In genomic region chr11:58900479-58901420, GRCh38 we compare ENCODE assay signal across 8 cellular contexts. TPM values are rescaled to one million over a fixed set of nuclear protein-coding genes. Genes with fewer than 3 reads are reported as not detected.
A peak's percentile ranks its signal among the peaks of the same experiment; 100 is the strongest.
DNase-seq lines count a peak whose midpoint lies in the region; ATAC-seq and TF ChIP-seq lines count a peak whose summit lies in the region.

No MANE protein-coding gene starts in this region.

- no peak overlapping the region for H3K23ac ChIP-seq in neuronal stem cell (ENCODE audit: low read depth, low read length, poor library complexity)

- no peak overlapping the region for H2AFZ ChIP-seq in neuronal stem cell (ENCODE audit: low read length)

- H4K91ac ChIP-seq in neuronal stem cell (ENCODE audit: low read depth, low read length, poor library complexity), result no peak overlapping the region

- H3K27me3 ChIP-seq in HUES6 (ENCODE audit: control insufficient read depth, insufficient read depth, low read length) (peaks cover 38% of the 10 kb centered on the region), WERI-Rb-1 (ENCODE audit: insufficient read depth, low read depth, severe bottlenecking) (peaks cover 1% of the 10 kb centered on the region), foreskin keratinocyte (no peaks in the 10 kb centered on the region), neuronal stem cell (ENCODE audit: control insufficient read depth in 3 of 3, insufficient read depth in 3 of 3, low read depth in 1 of 3, low read length in 3 of 3) (no peaks in the 10 kb centered on the region)

- H2AK5ac ChIP-seq in neuronal stem cell (ENCODE audit: low read depth, low read length), result no peak overlapping the region

- H3K4ac ChIP-seq in neuronal stem cell (ENCODE audit: low read length), result no peak overlapping the region

- no peak overlapping the region for H2BK120ac ChIP-seq in neuronal stem cell (ENCODE audit: low read depth, low read length)

- no peak overlapping the region for H2BK5ac ChIP-seq in neuronal stem cell (ENCODE audit: low read length)

- H3K4me2 ChIP-seq in neuronal stem cell (ENCODE audit: insufficient read depth, low read length, poor library complexity, severe bottlenecking), result peak overlapping the region; percentile 11

- no peaks in the 10 kb centered on the region for H3K9me3 ChIP-seq in HUES6 (ENCODE audit: control insufficient read depth, insufficient read depth, low read depth, low read length)
- H3K9me3 ChIP-seq in WERI-Rb-1 (ENCODE audit: severe bottlenecking), result no peaks in the 10 kb centered on the region
- H3K9me3 ChIP-seq in neuronal stem cell (replicated peaks in 1 of 2; ENCODE audit: control insufficient read depth in 2 of 2, insufficient read depth in 1 of 2, low read depth in 1 of 2, low read length in 2 of 2), result no peaks in the 10 kb centered on the region

- TF ChIP-seq CTCF in WERI-Rb-1 (IDR thresholded peaks at IDR 0.05; ENCODE audit: low read depth, low read length), result peak; percentile 40
- peak; percentile 90 for TF ChIP-seq CTCF in foreskin keratinocyte (conservative IDR thresholded peaks at IDR 0.05)

- H2BK15ac ChIP-seq in neuronal stem cell (ENCODE audit: low read length), result no peak overlapping the region

- ATAC-seq in GM18498 (IDR thresholded peaks at IDR 0.05; ENCODE audit: unreplicated experiment) (peak; percentile 69), foreskin keratinocyte (peak; percentile 74), HG03196 (IDR thresholded peaks at IDR 0.05; ENCODE audit: unreplicated experiment) (no peak)

- H3K9ac ChIP-seq in HUES6 (ENCODE audit: low read length) (no peak overlapping the region), neuronal stem cell (ENCODE audit: low read depth, low read length, poor library complexity) (no peak overlapping the region)

- H4K8ac ChIP-seq in neuronal stem cell (ENCODE audit: low read depth, low read length), result no peak overlapping the region

- H3K4me1 ChIP-seq in HUES6 (ENCODE audit: control insufficient read depth, insufficient read depth, low read length) (peaks cover 4% of the 10 kb centered on the region; the same call in 1 of the 2 replicates), foreskin keratinocyte (no peaks in the 10 kb centered on the region), neuronal stem cell (ENCODE audit: control insufficient read depth in 2 of 2, insufficient read depth in 1 of 2, low read depth in 1 of 2, low read length in 2 of 2) (peaks cover 0 to 11% of the 10 kb centered on the region in 2 donors)

- H3K36me3 ChIP-seq in HUES6 (ENCODE audit: control insufficient read depth, insufficient read depth, low read length) (no peaks in the 10 kb centered on the region), WERI-Rb-1 (no peaks in the 10 kb centered on the region), neuronal stem cell (replicated peaks in 1 of 2; ENCODE audit: control insufficient read depth in 2 of 2, insufficient read depth in 2 of 2, low read length in 2 of 2) (no peaks in the 10 kb centered on the region)

- no peak overlapping the region for H2BK12ac ChIP-seq in neuronal stem cell (ENCODE audit: low read length)

- H3K4me3 ChIP-seq in HUES6 (ENCODE audit: low read depth, low read length), result peak overlapping the region; percentile 47
- H3K4me3 ChIP-seq in WERI-Rb-1 (ENCODE audit: low read depth, low read length), result no peak overlapping the region
- peak overlapping the region in 1 of 2 donors; percentile 71 for H3K4me3 ChIP-seq in neuronal stem cell (ENCODE audit: low read length in 2 of 2)

- DNase-seq in AG20443 (ENCODE audit: low spot score) (peak; percentile 71), WERI-Rb-1 (peak; percentile 61), foreskin keratinocyte (peak; percentile 20 to 85), neuronal stem cell (ENCODE audit: low spot score) (peak; percentile 92), GF-D8 (lab: John Stamatoyannopoulos, UW) (no peak)

- H3K14ac ChIP-seq in neuronal stem cell (ENCODE audit: low read length), result no peak overlapping the region

- peaks cover 3% of the 10 kb centered on the region for H3K79me1 ChIP-seq in neuronal stem cell (ENCODE audit: low read depth, low read length)

- H3K18ac ChIP-seq in neuronal stem cell (ENCODE audit: low read length), result no peak overlapping the region

- no peak overlapping the region for H3K27ac ChIP-seq in HUES6 (ENCODE audit: low read depth, low read length)
- H3K27ac ChIP-seq in WERI-Rb-1, result no peak overlapping the region
- no peak overlapping the region for H3K27ac ChIP-seq in foreskin keratinocyte
- H3K27ac ChIP-seq in neuronal stem cell (replicated peaks; ENCODE audit: low read length), result no peak overlapping the region

- WGBS in neuronal stem cell (ENCODE audit: extremely low coverage in 2 of 2, insufficient read length in 2 of 2, insufficient replicate concordance in 1 of 2), 2 donors, result no CpG with 5 or more reads among the region's 36 CpGs

RNA-seq across cellular contexts. Expression of gene GLYATL1, which starts 38.5 kb away (rescaled TPM):
- total RNA-seq in foreskin keratinocyte, result 0.17 and 0.18 TPM in 2 replicates
- polyA plus RNA-seq in foreskin keratinocyte, result 0.08 and 0.20 TPM in 2 replicates
- polyA plus RNA-seq in neuronal stem cell (2013, experiment 1 of 2), result 12.7 TPM
- polyA plus RNA-seq in neuronal stem cell (2013, experiment 2 of 2), result 13.2 TPM

RNA-seq across cellular contexts. Expression of gene GLYATL2, which starts 56.2 kb away (rescaled TPM):
- 0.28 TPM in 1 of 2 replicates, not detected in the other for total RNA-seq in foreskin keratinocyte
- 0.18 and 0.22 TPM in 2 replicates for polyA plus RNA-seq in foreskin keratinocyte
- 1.8 TPM for polyA plus RNA-seq in neuronal stem cell (2013, experiment 1 of 2)
- 2.4 TPM for polyA plus RNA-seq in neuronal stem cell (2013, experiment 2 of 2)
